Comparison of ENCODE assay signal across 8 cellular contexts in the genomic region with DNA sequence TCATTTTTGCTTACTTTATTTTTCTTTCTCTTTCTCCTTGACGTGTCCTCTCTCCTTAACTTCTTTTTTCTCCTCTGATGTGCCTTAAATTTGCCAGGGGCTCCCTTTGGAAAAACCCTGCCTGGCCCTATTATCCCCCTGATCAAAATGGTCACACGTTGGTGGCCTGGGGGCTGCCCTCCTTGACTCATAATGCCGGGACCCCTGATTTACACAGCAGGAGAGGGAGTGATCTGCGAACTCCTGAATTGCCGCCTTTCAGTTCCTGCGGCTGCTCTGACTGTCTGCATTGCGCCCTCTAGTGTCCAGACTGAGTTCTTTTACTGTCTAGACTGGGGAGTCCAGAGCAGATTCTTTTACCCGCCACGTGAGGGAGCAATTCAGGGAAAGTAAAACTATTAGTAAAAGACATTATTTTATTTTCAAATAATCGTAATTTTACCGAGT. TPM values are rescaled to one million over a fixed set of nuclear protein-coding genes. Genes with fewer than 3 reads are reported as not detected.
A peak's percentile ranks its signal among the peaks of the same experiment; 100 is the strongest.
DNase-seq lines count a peak whose midpoint lies in the region; ATAC-seq and TF ChIP-seq lines count a peak whose summit lies in the region.

No MANE protein-coding gene starts in this region.

- no peaks in the 10 kb centered on the region for H3K27me3 ChIP-seq in CD4-positive, alpha-beta T cell (ENCODE audit: control insufficient read depth, insufficient read depth, low read length)

- H3K4me3 Mint-ChIP-seq in CD4-positive, alpha-beta T cell, result peak overlapping the region; percentile 76
- peak overlapping the region; percentile 83 for H3K4me3 Mint-ChIP-seq in dendritic cell treated with granulocyte-macrophage colony-stimulating factor and Interleukin-4, amounts not matched to agents 40 ng/mL and 50 ng/mL, for 4 days

- H3K4me1 Mint-ChIP-seq in CD4-positive, alpha-beta T cell (ENCODE audit: low read depth), result peaks cover 47% of the 10 kb centered on the region
- H3K4me1 Mint-ChIP-seq in dendritic cell treated with granulocyte-macrophage colony-stimulating factor and Interleukin-4, amounts not matched to agents 40 ng/mL and 50 ng/mL, for 4 days (ENCODE audit: low read depth), result peaks cover 33% of the 10 kb centered on the region

- H3K36me3 Mint-ChIP-seq in CD4-positive, alpha-beta T cell (ENCODE audit: low read depth), result no peaks in the 10 kb centered on the region
- H3K36me3 Mint-ChIP-seq in dendritic cell treated with granulocyte-macrophage colony-stimulating factor and Interleukin-4, amounts not matched to agents 40 ng/mL and 50 ng/mL, for 4 days (ENCODE audit: low read depth), result no peaks in the 10 kb centered on the region

- ATAC-seq in CD4-positive, alpha-beta T cell (ENCODE audit: poor library complexity), result peak; percentile 86
- ATAC-seq in GM19351 (IDR thresholded peaks at IDR 0.05; ENCODE audit: unreplicated experiment) (peak; percentile 75), HG03460 (IDR thresholded peaks at IDR 0.05; ENCODE audit: unreplicated experiment) (peak; percentile 69)

- TF ChIP-seq CTCF in CD4-positive, alpha-beta T cell (IDR thresholded peaks at IDR 0.05), result peak; percentile 100
- TF ChIP-seq CTCF in lower leg skin (IDR thresholded peaks at IDR 0.05), result peak in 1 of 3 donors; percentile 85

- peak overlapping the region; percentile 72 for H3K27ac Mint-ChIP-seq in CD4-positive, alpha-beta T cell
- H3K27ac Mint-ChIP-seq in dendritic cell treated with granulocyte-macrophage colony-stimulating factor and Interleukin-4, amounts not matched to agents 40 ng/mL and 50 ng/mL, for 4 days, result peak overlapping the region; percentile 80

- CTCF ChIA-PET in CD4-positive, alpha-beta T cell (lab: Charles Lee), result interaction anchor here (0.8 to 3.0 kb wide), 2 partner anchors 9 to 73 kb away, joined by 3 to 9 read pairs; no protein-coding TSS in a partner anchor

- intact Hi-C loops in CD4-positive, alpha-beta T cell (cut with DNase I, micrococcal nuclease), result loop anchor here (1.0 to 10.0 kb wide), 4 partner anchors 74 to 344 kb away; a partner anchor contains a TSS
- intact Hi-C loops in dendritic cell treated with granulocyte-macrophage colony-stimulating factor and Interleukin-4, amounts not matched to agents 40 ng/mL and 50 ng/mL, for 4 days (cut with micrococcal nuclease), result loop anchor here (2.0 kb wide), 1 partner anchor 72 kb away; no protein-coding TSS in a partner anchor
- intact Hi-C loops in lower leg skin (cut with DNase I; ENCODE audit: low total_unique reads), result no loop called here

- H3K4me3 ChIP-seq in lower leg skin (ENCODE audit: low read depth, poor library complexity, severe bottlenecking), result no peak overlapping the region

- POLR2A ChIA-PET in CD4-positive, alpha-beta T cell (lab: Charles Lee), result no interaction called here

- no peak for TF ChIP-seq POLR2A in lower leg skin (IDR thresholded peaks at IDR 0.05)

- WGBS in lower leg skin, 2 donors, result 3 to 8% methylated on average over 11 of the region's 11 CpGs

- DNase-seq in CD4-positive, alpha-beta T cell, result peak; percentile 47 to 77 (median 62)
- DNase-seq in NCI-H524 (lab: John Stamatoyannopoulos, UW), result peak; percentile 93 to 94
- peak; percentile 85 for DNase-seq in activated CD4-positive, alpha-beta T cell treated with anti-CD3 and anti-CD28 coated beads for 48 hours
- DNase-seq in lower leg skin (ENCODE audit: low spot score in 2 of 2), result peak; percentile 67 to 91
- DNase-seq in stimulated activated CD4-positive, alpha-beta T cell treated with anti-CD3 and anti-CD28 coated beads, TNF-alpha, amount 100 ng/mL, for 4 hours (ENCODE audit: low read depth in 3 of 3), result peak; percentile 37 to 78 (median 54)

- H3K27me3 Mint-ChIP-seq in CD4-positive, alpha-beta T cell, result no peaks in the 10 kb centered on the region
- H3K27me3 Mint-ChIP-seq in dendritic cell treated with granulocyte-macrophage colony-stimulating factor and Interleukin-4, amounts not matched to agents 40 ng/mL and 50 ng/mL, for 4 days, result peaks cover 4% of the 10 kb centered on the region

- no peaks in the 10 kb centered on the region for H3K9me3 ChIP-seq in CD4-positive, alpha-beta T cell (ENCODE audit: control insufficient read depth, low read length)

- peaks cover 2% of the 10 kb centered on the region for H3K9me3 Mint-ChIP-seq in CD4-positive, alpha-beta T cell
- no peaks in the 10 kb centered on the region for H3K9me3 Mint-ChIP-seq in dendritic cell treated with granulocyte-macrophage colony-stimulating factor and Interleukin-4, amounts not matched to agents 40 ng/mL and 50 ng/mL, for 4 days

- H3K27ac ChIP-seq in CD4-positive, alpha-beta T cell (ENCODE audit: low read depth, low read length), result no peak overlapping the region

RNA-seq across cellular contexts. Expression of a gene that starts 44.8 kb away (rescaled TPM):
- total RNA-seq in CD4-positive, alpha-beta T cell, result 1 to 10 TPM; 2.4 to 2.9 TPM
- 1 to 10 TPM in 1 of 4 donors, under 1 TPM in 1, not detected in 2; 0.75 to 1.0 TPM for total RNA-seq in lower leg skin
